In the genomic region with DNA sequence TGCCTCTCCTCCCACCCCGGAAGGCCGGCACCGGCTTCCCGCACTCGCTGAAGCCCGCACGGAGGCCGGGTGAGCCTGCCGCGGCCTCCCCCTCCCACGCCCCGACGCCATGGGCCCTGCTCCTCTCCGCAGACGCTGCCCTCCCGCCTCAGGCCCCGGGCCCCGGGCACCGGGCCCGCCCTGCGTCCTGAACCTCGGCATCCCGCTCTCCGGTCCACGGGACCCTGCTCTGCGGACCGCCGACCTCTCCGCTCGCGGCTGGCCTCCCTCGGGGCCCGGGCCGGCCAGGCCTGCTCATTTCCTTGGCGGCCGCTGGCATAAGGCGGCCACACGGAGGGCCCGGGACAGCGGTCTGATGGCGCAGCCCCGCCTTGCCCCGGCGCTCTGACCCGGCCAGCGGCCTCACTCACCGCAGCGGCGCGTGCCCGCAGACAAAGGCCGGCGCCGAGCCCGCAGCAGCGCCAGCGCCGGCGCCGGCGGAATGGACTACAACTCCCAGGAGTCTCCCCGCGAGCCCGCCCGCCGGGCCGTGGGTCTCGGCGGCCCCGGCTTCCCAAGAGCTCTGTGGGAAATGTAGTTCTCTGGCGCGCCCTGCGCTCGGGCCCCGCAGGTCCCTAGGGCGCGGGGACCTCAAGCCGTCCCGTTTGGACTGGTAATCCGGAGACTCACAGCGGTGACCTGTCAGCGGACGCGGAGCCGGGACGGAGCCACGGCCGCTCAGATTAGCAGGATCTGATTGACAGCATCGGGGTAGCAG, we compare ENCODE assay signal across 9 cellular contexts. TPM values are rescaled to one million over a fixed set of nuclear protein-coding genes. Genes with fewer than 3 reads are reported as not detected.
DNase-seq lines count a peak whose midpoint lies in the region; ATAC-seq and TF ChIP-seq lines count a peak whose summit lies in the region.
"Had no signal": no experiment of that assay in that cellular context is flagged by ENCODE, and none has a peak within 500 bp of the region (broad histone marks: within the 10 kb centered on the region; RNA-seq: fewer than 3 reads in every experiment).

TSS of gene ZNF32 (minus strand) at position 490 of the 757 bp plus-strand sequence. CDS start 2,748 bp downstream, outside the sequence.

- H3K27ac Mint-ChIP-seq in activated CD8-positive, alpha-beta T cell treated with anti-CD3 and anti-CD28 coated beads for 36 hours: peak within 1 kb of the TSS; percentile 92

- intact Hi-C loops in activated CD8-positive, alpha-beta T cell treated with anti-CD3 and anti-CD28 coated beads for 36 hours (cut with micrococcal nuclease): no loop called here
- intact Hi-C loops in lower lobe of right lung (cut with DNase I): no loop called here

- DNase-seq in BJ (ENCODE audit: low read depth) (peak; percentile 32), NCI-H69 (lab: John Stamatoyannopoulos, UW) (peak; percentile 83), ecto neural progenitor cell (ENCODE audit: low spot score) (peak; percentile 92), lower lobe of right lung (peak; percentile 89)
- DNase-seq in activated CD8-positive, alpha-beta T cell treated with anti-CD3 and anti-CD28 coated beads for 36 hours: peak; percentile 86
- peak; percentile 69 to 79 for DNase-seq in stimulated activated CD4-positive, alpha-beta T cell treated with anti-CD3 and anti-CD28 coated beads, Interleukin-4, amount 100 ng/mL, for 48 hours (ENCODE audit: low read depth in 2 of 2)

- CTCF ChIA-PET in BJ (lab: Yijun Ruan, JAX): interaction anchor here (0.9 to 1.5 kb wide), 2 partner anchors 22 to 24 kb away, joined by 3 read pairs; no protein-coding TSS in a partner anchor
- CTCF ChIA-PET in activated CD8-positive, alpha-beta T cell treated with anti-CD3 and anti-CD28 coated beads for 36 hours (lab: Charles Lee): interaction anchor here (0.8 to 1.9 kb wide), 3 partner anchors 36 to 356 kb away, joined by 3 to 4 read pairs (median 4); no protein-coding TSS in a partner anchor

- H3K4me3 ChIP-seq in BJ (ENCODE audit: low read depth, low read length) (peak within 1 kb of the TSS; percentile 59), lower lobe of right lung (peak within 1 kb of the TSS; percentile 89)

- POLR2A ChIA-PET in BJ (lab: Charles Lee): no interaction called here
- POLR2A ChIA-PET in activated CD8-positive, alpha-beta T cell treated with anti-CD3 and anti-CD28 coated beads for 36 hours (lab: Charles Lee): interaction anchor here (0.6 to 1.1 kb wide), 5 partner anchors 38 to 75 kb away, joined by 3 to 4 read pairs (median 3); no protein-coding TSS in a partner anchor

- ATAC-seq in GM19043 (IDR thresholded peaks at IDR 0.05; ENCODE audit: low read depth, unreplicated experiment) (peak; percentile 98), HG03342 (IDR thresholded peaks at IDR 0.05; ENCODE audit: unreplicated experiment) (peak; percentile 99), lower lobe of right lung (peak; percentile 98 to 100)
- peak; percentile 98 for ATAC-seq in activated CD8-positive, alpha-beta T cell treated with anti-CD3 and anti-CD28 coated beads for 36 hours

- H3K9me3 ChIP-seq in lower lobe of right lung: peaks cover 31% of the 10 kb centered on the region

- peaks cover 15% of the 10 kb centered on the region for H3K4me1 ChIP-seq in lower lobe of right lung

- peak within 1 kb of the TSS; percentile 95 for H3K27ac ChIP-seq in lower lobe of right lung
- H3K27ac ChIP-seq: epithelial cell of prostate had no signal

- peaks cover 18% of the 10 kb centered on the region for H3K4me1 Mint-ChIP-seq in activated CD8-positive, alpha-beta T cell treated with anti-CD3 and anti-CD28 coated beads for 36 hours (ENCODE audit: low read depth)

- peak within 1 kb of the TSS; percentile 82 for H3K4me3 Mint-ChIP-seq in activated CD8-positive, alpha-beta T cell treated with anti-CD3 and anti-CD28 coated beads for 36 hours

- H3K36me3 Mint-ChIP-seq in activated CD8-positive, alpha-beta T cell treated with anti-CD3 and anti-CD28 coated beads for 36 hours (ENCODE audit: low read depth): peaks cover 44% of the 10 kb centered on the region

- TF ChIP-seq CTCF in BJ (IDR thresholded peaks at IDR 0.05; ENCODE audit: insufficient read depth, low read depth, low read length) (no peak), lower lobe of right lung (IDR thresholded peaks at IDR 0.05) (no peak)
- TF ChIP-seq CTCF in activated CD8-positive, alpha-beta T cell treated with anti-CD3 and anti-CD28 coated beads for 36 hours (IDR thresholded peaks at IDR 0.05): no peak

- H3K36me3 ChIP-seq in BJ (ENCODE audit: control insufficient read depth, insufficient read depth, low read length) (peaks cover 8% of the 10 kb centered on the region), lower lobe of right lung (peaks cover 24% of the 10 kb centered on the region)

- H3K9me3 Mint-ChIP-seq in activated CD8-positive, alpha-beta T cell treated with anti-CD3 and anti-CD28 coated beads for 36 hours: peaks cover 29% of the 10 kb centered on the region

- H3K27me3 ChIP-seq in BJ (ENCODE audit: control insufficient read depth, insufficient read depth, low read length): no peaks in the 10 kb centered on the region
- H3K27me3 ChIP-seq in lower lobe of right lung (ENCODE audit: low read depth): no peaks in the 10 kb centered on the region

- peaks cover 5% of the 10 kb centered on the region for H3K27me3 Mint-ChIP-seq in activated CD8-positive, alpha-beta T cell treated with anti-CD3 and anti-CD28 coated beads for 36 hours

RNA-seq across cellular contexts. Expression of gene ZNF32, which starts in this region (rescaled TPM):
- polyA plus RNA-seq in BJ (2011; rRNA removed): 38.6 and 53.5 TPM in 2 replicates
- polyA minus RNA-seq in BJ (2011; rRNA and poly(A)+ RNA removed): 5.4 and 9.8 TPM in 2 replicates
- total RNA-seq in activated CD8-positive, alpha-beta T cell treated with anti-CD3 and anti-CD28 coated beads for 36 hours: 10 to 100 TPM; 12.5 to 13.7 TPM
- 33.2 TPM for total RNA-seq in lower lobe of right lung

Comparison
In these comparisons a context has a peak if more than half of its experiments do, and no peak if none do; other contexts are left out.
1. Peak in every context shown above with its lines: DNase-seq, ATAC-seq, H3K4me3 ChIP-seq and H3K27ac ChIP-seq.
2. DNase-seq: peak in every context shown above with its lines; median percentile 92 in ecto neural progenitor cell; 89 in lower lobe of right lung; 86 in activated CD8-positive, alpha-beta T cell treated with anti-CD3 and anti-CD28 coated beads for 36 hours; 83 in NCI-H69; 74 in stimulated activated CD4-positive, alpha-beta T cell treated with anti-CD3 and anti-CD28 coated beads, Interleukin-4, amount 100 ng/mL, for 48 hours; 32 in BJ.